ENCODE assay signal across 8 cellular contexts in genomic region chr7:100159099-100159623, GRCh38. TPM values are rescaled to one million over a fixed set of nuclear protein-coding genes. Genes with fewer than 3 reads are reported as not detected.
DNase-seq lines count a peak whose midpoint lies in the region; ATAC-seq and TF ChIP-seq lines count a peak whose summit lies in the region.

No MANE protein-coding gene starts in this region.

- peak overlapping the region; percentile 89 for H2AFZ ChIP-seq in mammary epithelial cell (ENCODE audit: low read depth, low read length)

- intact Hi-C loops in mammary epithelial cell (cut with micrococcal nuclease): no loop called here

- dilution Hi-C loops in mammary epithelial cell (cut with HindIII; ENCODE audit: low sequenced_read_pairs): no loop called here

- H3K9me3 ChIP-seq in mammary epithelial cell (replicated peaks; ENCODE audit: insufficient read depth, low read length) (no peaks in the 10 kb centered on the region), muscle layer of duodenum (ENCODE audit: control insufficient read depth in 1 of 2, low read length in 2 of 2) (no peaks in the 10 kb centered on the region)

- H3K4me1 ChIP-seq in mammary epithelial cell (ENCODE audit: insufficient read depth, low read length) (peaks cover 22% of the 10 kb centered on the region), muscle layer of duodenum (ENCODE audit: control insufficient read depth in 1 of 2, insufficient read depth in 2 of 2, low read length in 2 of 2) (peaks cover 10 to 25% of the 10 kb centered on the region in 2 donors)

- H4K20me1 ChIP-seq in mammary epithelial cell (ENCODE audit: insufficient read depth, low read length): no peaks in the 10 kb centered on the region

- H3K36me3 ChIP-seq in mammary epithelial cell (ENCODE audit: insufficient read depth, low read length): peaks cover 10% of the 10 kb centered on the region
- peaks cover 12 to 27% of the 10 kb centered on the region in 2 donors for H3K36me3 ChIP-seq in muscle layer of duodenum (ENCODE audit: control insufficient read depth in 1 of 2, insufficient read depth in 2 of 2, low read length in 2 of 2)

- ATAC-seq in HG03025 (IDR thresholded peaks at IDR 0.05; ENCODE audit: low FRiP score, unreplicated experiment) (no peak), GM21576 (IDR thresholded peaks at IDR 0.05; ENCODE audit: unreplicated experiment) (no peak), GM19023 (IDR thresholded peaks at IDR 0.05; ENCODE audit: unreplicated experiment) (no peak)

- CTCF ChIA-PET in mammary epithelial cell (lab: Charles Lee; ENCODE audit: low non-redundant PET): no interaction called here

- DNase-seq in AG09309 (ENCODE audit: low read depth): no peak
- no peak for DNase-seq in Jurkat, Clone E6-1 (ENCODE audit: low read depth, low spot score)
- DNase-seq in mammary epithelial cell: no peak
- DNase-seq in nucleus accumbens (lab: John Stamatoyannopoulos, UW): no peak

- WGBS in mammary epithelial cell (ENCODE audit: low coverage, missing lambda C conversion rate): 53% methylated on average over 4 of the region's 7 CpGs

- TSS peak; percentile 89 for BruUV-seq in mammary epithelial cell (replicated peaks; lab: Mats Ljungman, UMichigan)

- peak overlapping the region; percentile 63 for H3K4me2 ChIP-seq in mammary epithelial cell (ENCODE audit: insufficient read depth, low read depth, low read length)

- H3K27me3 ChIP-seq in mammary epithelial cell (ENCODE audit: insufficient read depth, low read length): no peaks in the 10 kb centered on the region
- H3K27me3 ChIP-seq in muscle layer of duodenum (ENCODE audit: low read depth, low read length): no peaks in the 10 kb centered on the region

- TF ChIP-seq CTCF in AG09309 (IDR thresholded peaks at IDR 0.05; ENCODE audit: control insufficient read depth, insufficient read depth, low read depth, low read length, missing control alignments): no peak
- no peak for TF ChIP-seq CTCF in mammary epithelial cell (conservative IDR thresholded peaks at IDR 0.05 in 1 of 2, IDR thresholded peaks at IDR 0.05 in 1 of 2; ENCODE audit: extremely low read depth in 1 of 2, insufficient read depth in 1 of 2, low read depth in 1 of 2, low read length in 2 of 2)

- peaks cover 27% of the 10 kb centered on the region for H3K79me2 ChIP-seq in mammary epithelial cell (ENCODE audit: insufficient read depth, low read length)

- in situ Hi-C loops in mammary epithelial cell (cut with MboI; ENCODE audit: low sequenced_read_pairs in 2 of 2): no loop called here

- H3K9ac ChIP-seq in mammary epithelial cell (ENCODE audit: insufficient read depth, low read length): no peak overlapping the region

- H3K4me3 ChIP-seq in AG09309 (ENCODE audit: control insufficient read depth, low read depth, low read length) (peak overlapping the region; percentile 80), mammary epithelial cell (replicated peaks in 1 of 3; ENCODE audit: insufficient read depth in 1 of 3, low read depth in 2 of 3, low read length in 3 of 3) (peak overlapping the region; percentile 66 to 78 (median 73)), muscle layer of duodenum (ENCODE audit: low read depth in 1 of 2, low read length in 2 of 2) (peak overlapping the region; percentile 26 to 92)
- peak overlapping the region; percentile 62 for H3K4me3 ChIP-seq in Jurkat, Clone E6-1 (ENCODE audit: low read length)

- peak overlapping the region; percentile 54 for H3K27ac ChIP-seq in mammary epithelial cell (ENCODE audit: insufficient read depth, low read depth, low read length)
- peak overlapping the region; percentile 63 for H3K27ac ChIP-seq in muscle layer of duodenum (ENCODE audit: low read length)

RNA-seq across cellular contexts. Expression of gene TRAPPC14, which starts 0.6 kb away (rescaled TPM):
- polyA plus RNA-seq in Jurkat, Clone E6-1 (2012; ENCODE audit: insufficient read depth, insufficient read length): 21.9 TPM
- 10 to 100 TPM; 15.3 to 28.5 TPM for total RNA-seq in mammary epithelial cell
- polyA plus RNA-seq in mammary epithelial cell: 3.0 TPM
- polyA minus RNA-seq in mammary epithelial cell: 5.3 TPM

RNA-seq across cellular contexts. Expression of gene GAL3ST4, which starts 9.3 kb away (rescaled TPM):
- polyA plus RNA-seq in Jurkat, Clone E6-1 (2012; ENCODE audit: insufficient read depth, insufficient read length): 4.4 TPM
- total RNA-seq in mammary epithelial cell: 10 to 100 TPM in 1 of 2 donors, 1 to 10 TPM in 1; 2.0 to 10.6 TPM
- 5.9 TPM for polyA plus RNA-seq in mammary epithelial cell
- polyA minus RNA-seq in mammary epithelial cell: 2.6 TPM

RNA-seq across cellular contexts. Expression of gene LAMTOR4, which starts 10.4 kb away (rescaled TPM):
- 205 TPM for polyA plus RNA-seq in Jurkat, Clone E6-1 (2012; ENCODE audit: insufficient read depth, insufficient read length)
- total RNA-seq in mammary epithelial cell: 10 to 100 TPM; 41.7 to 73.2 TPM
- 221 TPM for polyA plus RNA-seq in mammary epithelial cell
- 25.1 TPM for polyA minus RNA-seq in mammary epithelial cell

RNA-seq across cellular contexts. Expression of gene GPC2, which starts 18.0 kb away (rescaled TPM):
- 20.1 TPM for polyA plus RNA-seq in Jurkat, Clone E6-1 (2012; ENCODE audit: insufficient read depth, insufficient read length)
- 1 to 10 TPM; 4.0 to 6.4 TPM for total RNA-seq in mammary epithelial cell
- polyA plus RNA-seq in mammary epithelial cell: 0.53 TPM
- polyA minus RNA-seq in mammary epithelial cell: 0.88 TPM

RNA-seq across cellular contexts. Expression of gene STAG3, which starts 18.6 kb away (rescaled TPM):
- 20.1 TPM for polyA plus RNA-seq in Jurkat, Clone E6-1 (2012; ENCODE audit: insufficient read depth, insufficient read length)
- 1 to 10 TPM in 1 of 2 donors, under 1 TPM in 1; 0.33 to 2.7 TPM for total RNA-seq in mammary epithelial cell
- polyA plus RNA-seq in mammary epithelial cell: 0.34 TPM
- not detected for polyA minus RNA-seq in mammary epithelial cell
